ENCODE assay signal across 12 cellular contexts in genomic region chr11:131658952-131659351, GRCh38.
DNase-seq lines count a peak whose midpoint lies in the region; ATAC-seq, FAIRE-seq and TF ChIP-seq lines count a peak whose summit lies in the region.
"Had no signal": no experiment of that assay in that cellular context is flagged by ENCODE, and none has a peak within 500 bp of the region (broad histone marks: within the 10 kb centered on the region; RNA-seq: fewer than 3 reads in every experiment).

No MANE protein-coding gene starts in this region.

- no peaks in the 10 kb centered on the region for H4K20me1 ChIP-seq in GM12878 (ENCODE audit: control insufficient read depth, insufficient read depth)

- peak; percentile 88 for ATAC-seq in GM21528 (IDR thresholded peaks at IDR 0.05; ENCODE audit: low FRiP score, unreplicated experiment)
- peak; percentile 85 for ATAC-seq in HG03442 (IDR thresholded peaks at IDR 0.05; ENCODE audit: unreplicated experiment)
- peak; percentile 67 for ATAC-seq in GM12878
- ATAC-seq in activated T-cell treated with anti-CD3 and anti-CD28 coated beads, Interleukin-2, amount 50 U/mL, for 4 hours = no peak
- ATAC-seq in mucosa of descending colon = no peak
- ATAC-seq in activated T-helper 17 cell treated with anti-CD3 and anti-CD28 coated beads, Interleukin-2, amount 50 U/mL, for 72 hours (replicated peaks) = no peak

- H3K27me3 ChIP-seq in GM12878 (replicated peaks in 1 of 2; ENCODE audit: control insufficient read depth in 2 of 2, insufficient read depth in 2 of 2, low read length in 1 of 2) = peaks cover 0 to 5% of the 10 kb centered on the region in 2 experiments; a peak in 2 of 4 replicates
- no peaks in the 10 kb centered on the region for H3K27me3 ChIP-seq in MG63

- CTCF ChIA-PET in GM12878 (lab: Yijun Ruan, JAX) = interaction anchor here (1.9 kb wide), 1 partner anchor 10 kb away, joined by 5 read pairs; no protein-coding TSS in a partner anchor

- no TSS peak for BruUV-seq in GM12878 (replicated peaks; lab: Mats Ljungman, UMichigan)

- H3K36me3 Mint-ChIP-seq in activated T-cell treated with anti-CD3 and anti-CD28 coated beads, Interleukin-2, amount 50 U/mL, for 4 hours (ENCODE audit: insufficient read depth) = no peaks in the 10 kb centered on the region
- no peaks in the 10 kb centered on the region for H3K36me3 Mint-ChIP-seq in activated T-helper 17 cell treated with anti-CD3 and anti-CD28 coated beads, Interleukin-2, amount 50 U/mL, for 72 hours (ENCODE audit: low read depth)

- H3K4me1 Mint-ChIP-seq in activated T-cell treated with anti-CD3 and anti-CD28 coated beads, Interleukin-2, amount 50 U/mL, for 4 hours (ENCODE audit: low read depth) = no peaks in the 10 kb centered on the region
- H3K4me1 Mint-ChIP-seq in activated T-helper 17 cell treated with anti-CD3 and anti-CD28 coated beads, Interleukin-2, amount 50 U/mL, for 72 hours = no peaks in the 10 kb centered on the region
- H3K4me1 Mint-ChIP-seq: B cell had no signal

- H3K4me3 Mint-ChIP-seq in activated T-cell treated with anti-CD3 and anti-CD28 coated beads, Interleukin-2, amount 50 U/mL, for 4 hours = no peak overlapping the region
- no peak overlapping the region for H3K4me3 Mint-ChIP-seq in activated T-helper 17 cell treated with anti-CD3 and anti-CD28 coated beads, Interleukin-2, amount 50 U/mL, for 72 hours
- H3K4me3 Mint-ChIP-seq: B cell had no signal

- in situ Hi-C loops in GM13977 (cut with MboI; ENCODE audit: low pct_unique_long_range_greater_than_20kb, low sequenced_read_pairs, unreplicated experiment) = no loop called here
- in situ Hi-C loops in GM12878 (cut with MboI) = no loop called here

- POLR2A ChIA-PET in GM12878 (lab: Charles Lee) = no interaction called here

- no peak overlapping the region for H3K27ac Mint-ChIP-seq in activated T-helper 17 cell treated with anti-CD3 and anti-CD28 coated beads, Interleukin-2, amount 50 U/mL, for 72 hours
- H3K27ac Mint-ChIP-seq: B cell had no signal

- DNase-seq in GM13977 (ENCODE audit: low spot score) (peak; percentile 29), GM12878 (ENCODE audit: low read depth, low spot score) (no peak), mucosa of descending colon (no peak), MG63 (no peak)
- DNase-seq in activated T-cell treated with anti-CD3 and anti-CD28 coated beads, Interleukin-2, amount 50 U/mL, for 4 hours = no peak
- DNase-seq: hypothalamus, midbrain, NCI-H510A treated with DMSO at 0.1 percent for 48 hours had no signal

- no peaks in the 10 kb centered on the region for H3K9me3 Mint-ChIP-seq in activated T-cell treated with anti-CD3 and anti-CD28 coated beads, Interleukin-2, amount 50 U/mL, for 4 hours
- H3K9me3 Mint-ChIP-seq in activated T-helper 17 cell treated with anti-CD3 and anti-CD28 coated beads, Interleukin-2, amount 50 U/mL, for 72 hours = no peaks in the 10 kb centered on the region

- H3K27me3 Mint-ChIP-seq in activated T-cell treated with anti-CD3 and anti-CD28 coated beads, Interleukin-2, amount 50 U/mL, for 4 hours (ENCODE audit: low read depth) = peaks cover 5% of the 10 kb centered on the region
- H3K27me3 Mint-ChIP-seq in activated T-helper 17 cell treated with anti-CD3 and anti-CD28 coated beads, Interleukin-2, amount 50 U/mL, for 72 hours = peaks cover 23% of the 10 kb centered on the region

- TF ChIP-seq POLR2A in GM12878 (IDR thresholded peaks at IDR 0.05; ENCODE audit: low read depth, low read length) = no peak

- H3K9me3 ChIP-seq in GM12878 (replicated peaks; ENCODE audit: control insufficient read depth, insufficient read depth, low read length) = no peaks in the 10 kb centered on the region
- no peaks in the 10 kb centered on the region for H3K9me3 ChIP-seq in mucosa of descending colon
- H3K9me3 ChIP-seq in MG63 = no peaks in the 10 kb centered on the region

- SMC1A ChIA-PET in GM12878 (lab: Charles Lee; ENCODE audit: uncharacterized antibody, unreplicated experiment) = no interaction called here

- H3K36me3 ChIP-seq in GM12878 (ENCODE audit: control insufficient read depth in 2 of 2, insufficient read depth in 2 of 2, low read length in 1 of 2) (no peaks in the 10 kb centered on the region), mucosa of descending colon (ENCODE audit: low read depth) (no peaks in the 10 kb centered on the region), MG63 (no peaks in the 10 kb centered on the region)

- WGBS in GM12878 (ENCODE audit: insufficient coverage, insufficient replicate concordance, low lambda C conversion rate, missing lambda C conversion rate) = 0% methylated on average over 2 of the region's 2 CpGs

- no peak for TF ChIP-seq CTCF in GM13977 (IDR thresholded peaks at IDR 0.05; ENCODE audit: extremely low read depth, insufficient read depth, missing control alignments)
- no peak for TF ChIP-seq CTCF in GM12878 (IDR thresholded peaks at IDR 0.05 in 2 of 3, conservative IDR thresholded peaks at IDR 0.05 in 1 of 3; ENCODE audit: control insufficient read depth in 2 of 3, extremely low read depth in 1 of 3, insufficient read depth in 1 of 3, low read depth in 3 of 3, low read length in 3 of 3)
- no peak for TF ChIP-seq CTCF in mucosa of descending colon (IDR thresholded peaks at IDR 0.05)

- no peak overlapping the region for H3K9ac ChIP-seq in GM12878 (ENCODE audit: control insufficient read depth, insufficient read depth, low read length)

- RAD21 ChIA-PET in GM12878 (lab: Charles Lee; ENCODE audit: unreplicated experiment) = no interaction called here

- TF ChIP-seq RAD21 in GM12878 (IDR thresholded peaks at IDR 0.05; ENCODE audit: insufficient read depth, low read depth, low read length) = no peak

- no peak overlapping the region for H3K4me3 ChIP-seq in GM12878
- no peak overlapping the region for H3K4me3 ChIP-seq in mucosa of descending colon
- no peak overlapping the region for H3K4me3 ChIP-seq in MG63

- H3K4me1 ChIP-seq in GM12878 (ENCODE audit: control insufficient read depth, insufficient read depth, low read length) (peaks cover 10% of the 10 kb centered on the region; the same call in 1 of the 2 replicates), mucosa of descending colon (ENCODE audit: low read depth) (no peaks in the 10 kb centered on the region)

- no peak for TF ChIP-seq EP300 in GM12878 (IDR thresholded peaks at IDR 0.05; ENCODE audit: borderline replicate concordance in 1 of 2, control insufficient read depth in 1 of 2, low read depth in 2 of 2, low read length in 2 of 2)

- FAIRE-seq in GM12878 (lab: Jason Lieb, UNC) = no peak

- H2AFZ ChIP-seq in GM12878 (ENCODE audit: control insufficient read depth, low read depth, low read length) = no peak overlapping the region

- intact Hi-C loops in GM12878 (cut with micrococcal nuclease; ENCODE audit: unreplicated experiment) (no loop called here), mucosa of descending colon (cut with DNase I, micrococcal nuclease) (no loop called here)

- no peaks in the 10 kb centered on the region for H3K79me2 ChIP-seq in GM12878 (ENCODE audit: control insufficient read depth, insufficient read depth, low read length)

- no peak overlapping the region for H3K27ac ChIP-seq in GM12878 (ENCODE audit: control insufficient read depth, insufficient read depth)

- H3K4me2 ChIP-seq in GM12878 (ENCODE audit: control insufficient read depth, insufficient read depth) = peak overlapping the region; percentile 44

TF ChIP-seq in GM12878, 131 proteins besides CTCF, POLR2A, EP300 and RAD21:
- TF ChIP-seq SPI1 (IDR thresholded peaks at IDR 0.05; ENCODE audit: borderline replicate concordance, insufficient read depth, low read depth, low read length) = peak; percentile 73
- no peak for TF ChIP-seq ZNF274 (IDR thresholded peaks at IDR 0.05; ENCODE audit: insufficient read depth, insufficient read length)
- no peak for TF ChIP-seq SKIL (IDR thresholded peaks at IDR 0.05; ENCODE audit: low read depth, poor library complexity, severe bottlenecking)
- TF ChIP-seq NFIC (IDR thresholded peaks at IDR 0.05; ENCODE audit: low read depth, low read length) = peak; percentile 33; the same call in 1 of the 2 replicates
- TF ChIP-seq IRF4 (IDR thresholded peaks at IDR 0.05; ENCODE audit: low read depth, low read length) = 0 out of 2 replicates have a peak, but pooled peaks have one; percentile 9
- peak; percentile 90; the same call in 1 of the 2 replicates for TF ChIP-seq RUNX3 (IDR thresholded peaks at IDR 0.05; ENCODE audit: low read length)

Comparison
In these comparisons a context has a peak if more than half of its experiments do, and no peak if none do; other contexts are left out.
1. ATAC-seq: peak in GM21528 (single experiment), HG03442 (single experiment) and GM12878 (single experiment); none in activated T-cell treated with anti-CD3 and anti-CD28 coated beads, Interleukin-2, amount 50 U/mL, for 4 hours (0 of 2), mucosa of descending colon (single experiment) and activated T-helper 17 cell treated with anti-CD3 and anti-CD28 coated beads, Interleukin-2, amount 50 U/mL, for 72 hours (single experiment).